Comparison of ENCODE assay signal across 28 cellular contexts in the genomic region with DNA sequence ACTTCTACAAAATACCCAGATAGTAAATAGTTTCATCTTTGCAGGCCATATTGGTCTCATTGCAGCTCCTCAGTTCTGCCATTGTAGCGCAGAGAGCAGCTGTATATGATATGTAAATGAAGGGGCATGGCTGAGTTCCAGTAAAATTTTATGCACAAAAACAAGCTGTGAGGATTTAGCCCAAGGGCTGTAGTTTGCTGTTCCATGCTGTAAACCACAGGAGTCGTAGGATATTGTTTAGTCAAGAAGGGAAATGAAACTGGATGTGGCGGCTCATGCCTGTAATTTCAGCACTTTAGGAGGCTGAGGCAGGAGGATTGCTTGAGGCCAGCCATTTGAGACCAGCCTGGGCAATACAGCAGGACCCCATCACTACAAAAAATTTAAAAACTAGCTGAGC.
DNase-seq lines count a peak whose midpoint lies in the region; ATAC-seq, FAIRE-seq and TF ChIP-seq lines count a peak whose summit lies in the region.
"Had no signal": no experiment of that assay in that cellular context is flagged by ENCODE, and none has a peak within 500 bp of the region (broad histone marks: within the 10 kb centered on the region; RNA-seq: fewer than 3 reads in every experiment).

No MANE protein-coding gene starts in this region.

- no peak for TF ChIP-seq RAD21 in GM12878 (IDR thresholded peaks at IDR 0.05; ENCODE audit: insufficient read depth, low read depth, low read length)

- no peak overlapping the region for H3K9ac ChIP-seq in GM12878 (ENCODE audit: control insufficient read depth, insufficient read depth, low read length)
- H3K9ac ChIP-seq: BLaER1 treated with 17β-estradiol and CSF1 and Interleukin-3, amounts not matched to agents 10 nM and 100 nM had no signal

- CTCF ChIA-PET in GM12878 (lab: Yijun Ruan, JAX) = interaction anchor here (0.9 to 1.5 kb wide), 4 partner anchors 22 to 450 kb away, joined by 3 to 5 read pairs (median 4); no protein-coding TSS in a partner anchor

- peak; percentile 9 for FAIRE-seq in GM18507 (lab: Jason Lieb, UNC)
- FAIRE-seq in GM12878 (lab: Jason Lieb, UNC) = no peak
- FAIRE-seq in frontal cortex (lab: Jason Lieb, UNC) = no peak
- FAIRE-seq: H1, HTR-8/SVneo had no signal

- no peaks in the 10 kb centered on the region; the same call in 2 of the 3 replicates for H3K9me3 ChIP-seq in GM12878 (replicated peaks; ENCODE audit: control insufficient read depth, insufficient read depth, low read length)
- H3K9me3 ChIP-seq: esophagus muscularis mucosa had no signal

- H3K4me1 ChIP-seq in GM12878 (ENCODE audit: control insufficient read depth, insufficient read depth, low read length) = peaks cover 25% of the 10 kb centered on the region
- H3K4me1 ChIP-seq: foreskin keratinocyte had no signal

- H3K4me3 ChIP-seq in GM12878 = no peak overlapping the region
- H3K4me3 ChIP-seq: BLaER1 treated with 17β-estradiol and CSF1 and Interleukin-3, amounts not matched to agents 10 nM and 100 nM; coronary artery; esophagus muscularis mucosa had no signal

- POLR2A ChIA-PET in GM12878 (lab: Charles Lee) = interaction anchor here (0.6 to 0.8 kb wide), 2 partner anchors 13 to 20 kb away, joined by 3 to 4 read pairs; no protein-coding TSS in a partner anchor

- peak overlapping the region; percentile 27 for H3K27ac ChIP-seq in GM12878 (ENCODE audit: control insufficient read depth, insufficient read depth)
- H3K27ac ChIP-seq: BLaER1 treated with 17β-estradiol and CSF1 and Interleukin-3, amounts not matched to agents 10 nM and 100 nM; esophagus muscularis mucosa; foreskin keratinocyte had no signal

- no TSS peak for BruUV-seq in GM12878 (replicated peaks; lab: Mats Ljungman, UMichigan)

- peaks cover 3% of the 10 kb centered on the region for H3K79me2 ChIP-seq in GM12878 (ENCODE audit: control insufficient read depth, insufficient read depth, low read length)

- no peak for DNase-seq in GM18507 (ENCODE audit: extremely low spot score, insufficient read length, low read depth)
- peak; percentile 83 for DNase-seq in MV-4-11 (lab: John Stamatoyannopoulos, UW)
- no peak for DNase-seq in GM12878 (ENCODE audit: low read depth, low spot score)
- no peak for DNase-seq in activated gamma-delta T cell treated with Interleukin-2 at 50 U/mL for 16 hours
- no peak for DNase-seq in central memory CD4-positive, alpha-beta T cell
- DNase-seq in retina = no peak
- no peak for DNase-seq in frontal cortex (ENCODE audit: low spot score in 2 of 2)
- DNase-seq: activated CD4-positive, CD25-positive, alpha-beta regulatory T cell treated with anti-CD3 and anti-CD28 coated beads, Interleukin-2, amount 50 U/mL, for 72 hours; activated CD8-positive, alpha-beta T cell treated with anti-CD3 and anti-CD28 coated beads for 36 hours; activated effector memory CD4-positive, alpha-beta T cell treated with Interleukin-2 at 50 U/mL for 16 hours; activated naive CD8-positive, alpha-beta T cell treated with anti-CD3 and anti-CD28 coated beads for 36 hours; aorta; DMS79; foreskin keratinocyte; GDM1; KBM-7; left cardiac atrium; MM.1S; NCI-H1436 treated with DMSO at 0.1 percent for 48 hours; NCI-H2107; NCI-H446; stimulated activated naive CD4-positive, alpha-beta T cell treated with Interleukin-2 at 50 U/mL for 16 hours had no signal

- RAD21 ChIA-PET in GM12878 (lab: Charles Lee; ENCODE audit: unreplicated experiment) = interaction anchor here (1.2 to 1.9 kb wide), 4 partner anchors 53 to 220 kb away, joined by 4 to 8 read pairs (median 6); no protein-coding TSS in a partner anchor

- in situ Hi-C loops in GM12878 (cut with MboI) = no loop called here

- SMC1A ChIA-PET in GM12878 (lab: Charles Lee; ENCODE audit: uncharacterized antibody, unreplicated experiment) = interaction anchor here (0.7 to 3.9 kb wide), 9 partner anchors 9 to 439 kb away, joined by 3 to 16 read pairs (median 3); a partner anchor contains a TSS

- no peak for TF ChIP-seq CTCF in GM12878 (IDR thresholded peaks at IDR 0.05 in 2 of 3, conservative IDR thresholded peaks at IDR 0.05 in 1 of 3; ENCODE audit: control insufficient read depth in 2 of 3, extremely low read depth in 1 of 3, insufficient read depth in 1 of 3, low read depth in 3 of 3, low read length in 3 of 3)

- H3K4me2 ChIP-seq in GM12878 (ENCODE audit: control insufficient read depth, insufficient read depth) = 0 out of 2 replicates have a peak overlapping the region, but pooled peaks have one; percentile 21

- no peaks in the 10 kb centered on the region; the same call in 1 of the 2 replicates for H4K20me1 ChIP-seq in GM12878 (ENCODE audit: control insufficient read depth, insufficient read depth)

- H3K36me3 ChIP-seq in GM12878 (ENCODE audit: control insufficient read depth in 2 of 2, insufficient read depth in 2 of 2, low read length in 1 of 2) = peaks cover 0 to 17% of the 10 kb centered on the region in 2 experiments

- TF ChIP-seq EP300 in GM12878 (IDR thresholded peaks at IDR 0.05; ENCODE audit: borderline replicate concordance in 1 of 2, control insufficient read depth in 1 of 2, low read depth in 2 of 2, low read length in 2 of 2) = no peak

- no peaks in the 10 kb centered on the region for H3K27me3 ChIP-seq in GM12878 (replicated peaks in 1 of 2; ENCODE audit: control insufficient read depth in 2 of 2, insufficient read depth in 2 of 2, low read length in 1 of 2)
- H3K27me3 ChIP-seq: BLaER1 treated with 17β-estradiol and CSF1 and Interleukin-3, amounts not matched to agents 10 nM and 100 nM; esophagus muscularis mucosa; foreskin keratinocyte had no signal

- ATAC-seq in HG02884 (IDR thresholded peaks at IDR 0.05; ENCODE audit: unreplicated experiment) = peak; percentile 4
- ATAC-seq in GM12878 = no peak; the same call in 2 of the 3 replicates
- ATAC-seq: activated CD8-positive, alpha-beta T cell treated with anti-CD3 and anti-CD28 coated beads for 36 hours; foreskin keratinocyte had no signal

- no peak overlapping the region for H2AFZ ChIP-seq in GM12878 (ENCODE audit: control insufficient read depth, low read depth, low read length)

- intact Hi-C loops in GM12878 (cut with micrococcal nuclease; ENCODE audit: unreplicated experiment) = loop anchor here (2.0 to 5.0 kb wide), 3 partner anchors 50 to 218 kb away; no protein-coding TSS in a partner anchor

- 79% methylated on average over 3 of the region's 3 CpGs for WGBS in GM12878 (ENCODE audit: insufficient coverage, insufficient replicate concordance, low lambda C conversion rate, missing lambda C conversion rate)

- no peak for TF ChIP-seq POLR2A in GM12878 (IDR thresholded peaks at IDR 0.05; ENCODE audit: low read depth, low read length)

TF ChIP-seq in GM12878, 131 proteins besides CTCF, POLR2A, EP300 and RAD21:
- TF ChIP-seq ZNF384 (IDR thresholded peaks at IDR 0.05; ENCODE audit: borderline replicate concordance, low read depth, low read length) = no peak
- TF ChIP-seq RBBP5 (conservative IDR thresholded peaks at IDR 0.05) = no peak
- TF ChIP-seq, protein P1, sequence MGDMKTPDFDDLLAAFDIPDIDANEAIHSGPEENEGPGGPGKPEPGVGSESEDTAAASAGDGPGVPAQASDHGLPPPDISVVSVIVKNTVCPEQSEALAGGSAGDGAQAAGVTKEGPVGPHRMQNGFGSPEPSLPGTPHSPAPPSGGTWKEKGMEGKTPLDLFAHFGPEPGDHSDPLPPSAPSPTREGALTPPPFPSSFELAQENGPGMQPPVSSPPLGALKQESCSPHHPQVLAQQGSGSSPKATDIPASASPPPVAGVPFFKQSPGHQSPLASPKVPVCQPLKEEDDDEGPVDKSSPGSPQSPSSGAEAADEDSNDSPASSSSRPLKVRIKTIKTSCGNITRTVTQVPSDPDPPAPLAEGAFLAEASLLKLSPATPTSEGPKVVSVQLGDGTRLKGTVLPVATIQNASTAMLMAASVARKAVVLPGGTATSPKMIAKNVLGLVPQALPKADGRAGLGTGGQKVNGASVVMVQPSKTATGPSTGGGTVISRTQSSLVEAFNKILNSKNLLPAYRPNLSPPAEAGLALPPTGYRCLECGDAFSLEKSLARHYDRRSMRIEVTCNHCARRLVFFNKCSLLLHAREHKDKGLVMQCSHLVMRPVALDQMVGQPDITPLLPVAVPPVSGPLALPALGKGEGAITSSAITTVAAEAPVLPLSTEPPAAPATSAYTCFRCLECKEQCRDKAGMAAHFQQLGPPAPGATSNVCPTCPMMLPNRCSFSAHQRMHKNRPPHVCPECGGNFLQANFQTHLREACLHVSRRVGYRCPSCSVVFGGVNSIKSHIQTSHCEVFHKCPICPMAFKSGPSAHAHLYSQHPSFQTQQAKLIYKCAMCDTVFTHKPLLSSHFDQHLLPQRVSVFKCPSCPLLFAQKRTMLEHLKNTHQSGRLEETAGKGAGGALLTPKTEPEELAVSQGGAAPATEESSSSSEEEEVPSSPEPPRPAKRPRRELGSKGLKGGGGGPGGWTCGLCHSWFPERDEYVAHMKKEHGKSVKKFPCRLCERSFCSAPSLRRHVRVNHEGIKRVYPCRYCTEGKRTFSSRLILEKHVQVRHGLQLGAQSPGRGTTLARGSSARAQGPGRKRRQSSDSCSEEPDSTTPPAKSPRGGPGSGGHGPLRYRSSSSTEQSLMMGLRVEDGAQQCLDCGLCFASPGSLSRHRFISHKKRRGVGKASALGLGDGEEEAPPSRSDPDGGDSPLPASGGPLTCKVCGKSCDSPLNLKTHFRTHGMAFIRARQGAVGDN (IDR thresholded peaks at IDR 0.05) = no peak
- TF ChIP-seq MXI1 (IDR thresholded peaks at IDR 0.05; ENCODE audit: low read depth, low read length) = no peak
- peak; percentile 53; the same call in 1 of the 2 replicates for TF ChIP-seq RUNX3 (IDR thresholded peaks at IDR 0.05; ENCODE audit: low read length)
- 0 out of 2 replicates have a peak, but pooled peaks have one; percentile 21 for TF ChIP-seq YY1 (IDR thresholded peaks at IDR 0.05; ENCODE audit: low read depth, low read length)
- no peak for TF ChIP-seq MTA2 (IDR thresholded peaks at IDR 0.05; ENCODE audit: low read depth)
- no peak for TF ChIP-seq ETV6 (conservative IDR thresholded peaks at IDR 0.05 in 1 of 2, IDR thresholded peaks at IDR 0.05 in 1 of 2; ENCODE audit: borderline replicate concordance in 1 of 2, low read depth in 1 of 2)
- no peak for TF ChIP-seq BRCA1 (IDR thresholded peaks at IDR 0.05; ENCODE audit: low read depth, low read length)
- 0 out of 3 replicates have a peak, but pooled peaks have one; percentile 15 for TF ChIP-seq POU2F2 (IDR thresholded peaks at IDR 0.05; ENCODE audit: borderline replicate concordance, low read depth, low read length)
- no peak for TF ChIP-seq PAX8 (IDR thresholded peaks at IDR 0.05)
- TF ChIP-seq SPI1 (IDR thresholded peaks at IDR 0.05; ENCODE audit: borderline replicate concordance, insufficient read depth, low read depth, low read length) = peak; percentile 42; the same call in 1 of the 2 replicates
- no peak for TF ChIP-seq FOXM1 (IDR thresholded peaks at IDR 0.05; ENCODE audit: low read depth, low read length)
